8 cellular contexts compared by ENCODE assay signal in genomic region chr12:51950682-51951198, GRCh38. TPM values are rescaled to one million over a fixed set of nuclear protein-coding genes. Genes with fewer than 3 reads are reported as not detected.
DNase-seq lines count a peak whose midpoint lies in the region; TF ChIP-seq lines count a peak whose summit lies in the region.

No MANE protein-coding gene starts in this region.

- TF ChIP-seq CTCF in Calu3 (IDR thresholded peaks at IDR 0.05; ENCODE audit: unreplicated experiment) = no peak
- TF ChIP-seq CTCF in PC-9 (conservative IDR thresholded peaks at IDR 0.05) = no peak

- no peak overlapping the region for H2BK120ac ChIP-seq in trophoblast cell (ENCODE audit: insufficient read depth, low read length, poor library complexity)

- no peak overlapping the region for H2AK5ac ChIP-seq in trophoblast cell (ENCODE audit: low read length)

- H3K9ac ChIP-seq in trophoblast cell (ENCODE audit: low read length) = no peak overlapping the region

- no peaks in the 10 kb centered on the region for H3F3A ChIP-seq in PC-9 (ENCODE audit: insufficient read depth, low read depth)

- H3K4me3 ChIP-seq in PC-9 (peak overlapping the region; percentile 63), esophagus (ENCODE audit: low read depth in 1 of 2, low read length in 2 of 2) (peak overlapping the region; percentile 55 to 57), trophoblast cell (ENCODE audit: low read depth, low read length) (peak overlapping the region; percentile 60)

- no peak overlapping the region for H3K18ac ChIP-seq in trophoblast cell (ENCODE audit: low read length)

- peaks cover 34% of the 10 kb centered on the region for H3K4me1 ChIP-seq in PC-9 (replicated peaks; ENCODE audit: insufficient read depth)
- peaks cover 2 to 3% of the 10 kb centered on the region in 2 donors for H3K4me1 ChIP-seq in esophagus (ENCODE audit: control insufficient read depth in 2 of 2, insufficient read depth in 2 of 2, low read length in 1 of 2)
- peaks cover 5 to 11% of the 10 kb centered on the region in 2 experiments for H3K4me1 ChIP-seq in trophoblast cell (ENCODE audit: control insufficient read depth in 1 of 2, insufficient read depth in 2 of 2, low read length in 2 of 2)

- no TSS peak for BruUV-seq in Calu3 (replicated peaks; lab: Mats Ljungman, UMichigan)
- no TSS peak for BruUV-seq in PC-9 (replicated peaks; lab: Mats Ljungman, UMichigan)

- no peak overlapping the region for H2BK5ac ChIP-seq in trophoblast cell (ENCODE audit: low read depth, low read length, poor library complexity)

- no peaks in the 10 kb centered on the region for H3K9me3 Mint-ChIP-seq in Calu3 (ENCODE audit: low read depth, unreplicated experiment)

- peak overlapping the region; percentile 78 for H3K27ac Mint-ChIP-seq in Calu3 (ENCODE audit: unreplicated experiment)

- H3K9me2 ChIP-seq in PC-9 (ENCODE audit: insufficient read depth) = no peaks in the 10 kb centered on the region

- CTCF ChIA-PET in Calu3 (lab: Charles Lee) (interaction anchor here (0.9 kb wide), 1 partner anchor 11 kb away, joined by 7 read pairs; no protein-coding TSS in a partner anchor), PC-9 (lab: Charles Lee) (no interaction called here)

- no peak overlapping the region for H3K14ac ChIP-seq in trophoblast cell (ENCODE audit: low read length)

- no peak overlapping the region for H4K12ac ChIP-seq in trophoblast cell (ENCODE audit: low read depth, low read length)

- H2AFZ ChIP-seq in PC-9 (peak overlapping the region; percentile 88), trophoblast cell (ENCODE audit: insufficient read depth, low read length, poor library complexity) (peak overlapping the region; percentile 38)

- H3K36me3 Mint-ChIP-seq in Calu3 (ENCODE audit: insufficient read depth, unreplicated experiment) = peaks cover 20% of the 10 kb centered on the region

- intact Hi-C loops in Calu3 (cut with micrococcal nuclease; ENCODE audit: unreplicated experiment) (no loop called here), PC-9 (cut with micrococcal nuclease; ENCODE audit: unreplicated experiment) (no loop called here)

- peaks cover 35% of the 10 kb centered on the region for H3K79me2 ChIP-seq in PC-9 (ENCODE audit: low read depth)
- H3K79me2 ChIP-seq in trophoblast cell (ENCODE audit: control insufficient read depth, insufficient read depth, low read length, poor library complexity) = peaks cover 8% of the 10 kb centered on the region

- H3K23ac ChIP-seq in trophoblast cell (ENCODE audit: low read length) = no peak overlapping the region

- peaks cover 5% of the 10 kb centered on the region for H3K79me1 ChIP-seq in trophoblast cell (ENCODE audit: low read length)

- no peak overlapping the region for H2BK12ac ChIP-seq in trophoblast cell (ENCODE audit: low read length)

- peaks cover 35% of the 10 kb centered on the region for H3K27me3 ChIP-seq in PC-9 (ENCODE audit: insufficient read depth, low read depth)
- H3K27me3 ChIP-seq in esophagus (ENCODE audit: control insufficient read depth in 1 of 2, insufficient read depth in 2 of 2, low read length in 2 of 2) = no peaks in the 10 kb centered on the region
- peaks cover 12% of the 10 kb centered on the region for H3K27me3 ChIP-seq in trophoblast cell (ENCODE audit: insufficient read depth, low read length)

- in situ Hi-C loops in G401 (cut with HindIII; ENCODE audit: low sequenced_read_pairs) = no loop called here

- peak overlapping the region; percentile 91 for H3K4me3 Mint-ChIP-seq in Calu3 (ENCODE audit: low read depth, unreplicated experiment)

- H3K4ac ChIP-seq in trophoblast cell (ENCODE audit: low read depth, low read length) = no peak overlapping the region

- H3K36me3 ChIP-seq in PC-9 (ENCODE audit: low read depth) = no peaks in the 10 kb centered on the region
- H3K36me3 ChIP-seq in esophagus (ENCODE audit: control insufficient read depth in 2 of 2, insufficient read depth in 2 of 2, low read length in 1 of 2) = no peaks in the 10 kb centered on the region
- H3K36me3 ChIP-seq in trophoblast cell (ENCODE audit: control insufficient read depth in 1 of 2, insufficient read depth in 2 of 2, low read length in 2 of 2) = no peaks in the 10 kb centered on the region

- H3K27ac ChIP-seq in PC-9 = no peak overlapping the region
- H3K27ac ChIP-seq in esophagus (ENCODE audit: low read depth in 2 of 2, low read length in 1 of 2) = peak overlapping the region; percentile 57 to 68
- no peak overlapping the region for H3K27ac ChIP-seq in trophoblast cell (ENCODE audit: low read depth, low read length)

- H4K20me1 ChIP-seq in PC-9 (ENCODE audit: insufficient read depth) = 0 out of 2 replicates have a peak, but pooled peaks cover 2% of the 10 kb centered on the region

- DNase-seq in Calu3 (no peak), PC-9 (no peak), trophoblast cell (no peak), NCI-H524 (lab: John Stamatoyannopoulos, UW) (no peak), G401 (ENCODE audit: low spot score) (no peak), NCI-H2081 treated with DMSO at 0.1 percent for 48 hours (lab: John Stamatoyannopoulos, UW) (no peak)
- DNase-seq in stimulated activated naive CD4-positive, alpha-beta T cell (lab: John Stamatoyannopoulos, UW) = no peak

- whole genome bisulfite sequencing in esophagus, 2 donors = 0% methylated on average over 5 of the region's 5 CpGs
- no CpG with 5 or more reads among the region's 5 CpGs for WGBS in trophoblast cell (ENCODE audit: extremely low coverage, insufficient coverage, insufficient read length)

- H4K91ac ChIP-seq in trophoblast cell (ENCODE audit: low read depth, low read length) = no peak overlapping the region

- H3K4me2 ChIP-seq in PC-9 = peak overlapping the region; percentile 99
- peak overlapping the region; percentile 71 for H3K4me2 ChIP-seq in trophoblast cell (ENCODE audit: low read length)

- H4K8ac ChIP-seq in trophoblast cell (ENCODE audit: low read depth, low read length) = peak overlapping the region; percentile 8

- POLR2A ChIA-PET in PC-9 (lab: Charles Lee; ENCODE audit: unreplicated experiment) = no interaction called here

- no peaks in the 10 kb centered on the region; the same call in 1 of the 2 replicates for H3K9me3 ChIP-seq in PC-9 (ENCODE audit: insufficient read depth, low read depth)
- H3K9me3 ChIP-seq in esophagus (ENCODE audit: control insufficient read depth in 2 of 2, insufficient read depth in 1 of 2, low read depth in 1 of 2, low read length in 1 of 2) = no peaks in the 10 kb centered on the region
- peaks cover 4% of the 10 kb centered on the region for H3K9me3 ChIP-seq in trophoblast cell (ENCODE audit: insufficient read depth, low read depth, low read length)

- peaks cover 35% of the 10 kb centered on the region for H3K27me3 Mint-ChIP-seq in Calu3 (ENCODE audit: unreplicated experiment)

- peaks cover 30% of the 10 kb centered on the region for H3K4me1 Mint-ChIP-seq in Calu3 (ENCODE audit: low read depth, unreplicated experiment)

RNA-seq across cellular contexts. Expression of gene ACVR1B, which starts 0.8 kb away (rescaled TPM):
- total RNA-seq in Calu3 (2022) (16.3 and 17.3 TPM in 2 replicates), PC-9 (2021) (13.4 and 15.4 TPM in 2 replicates)
- 10 to 100 TPM; 11.6 to 12.4 TPM for polyA plus RNA-seq in esophagus
- 8.2 TPM in 2 replicates for polyA plus RNA-seq in trophoblast cell (2013)
- total RNA-seq in G401 (2014; rRNA removed; shearing (Covaris generic)) = 1.6 and 3.0 TPM in 2 replicates

RNA-seq across cellular contexts. Expression of gene ACVRL1, which starts 43.4 kb away (rescaled TPM):
- total RNA-seq in Calu3 (2022) = 0.44 TPM in 1 of 2 replicates, not detected in the other
- total RNA-seq in PC-9 (2021) = not detected in 2 replicates
- polyA plus RNA-seq in esophagus = 1 to 10 TPM; 3.4 to 5.2 TPM
- 2.8 and 3.1 TPM in 2 replicates for polyA plus RNA-seq in trophoblast cell (2013)
- total RNA-seq in G401 (2014; rRNA removed; shearing (Covaris generic)) = 1.8 and 2.9 TPM in 2 replicates

RNA-seq across cellular contexts. Expression of gene TAMALIN, which starts 56.0 kb away (rescaled TPM):
- total RNA-seq in Calu3 (2022) (0.34 TPM in 1 of 2 replicates, not detected in the other), PC-9 (2021) (0.50 TPM in 1 of 2 replicates, not detected in the other)
- polyA plus RNA-seq in esophagus = 1 to 10 TPM; 6.1 to 7.4 TPM
- 2.2 and 2.6 TPM in 2 replicates for polyA plus RNA-seq in trophoblast cell (2013)
- 33.3 and 78.2 TPM in 2 replicates for total RNA-seq in G401 (2014; rRNA removed; shearing (Covaris generic))

Comparison
In these comparisons a context has a peak if more than half of its experiments do, and no peak if none do; other contexts are left out.
1. H3K27ac ChIP-seq: peak in esophagus (2 of 2); none in PC-9 (single experiment) and trophoblast cell (single experiment).
2. RNA of gene TAMALIN, which starts 56.0 kb away (total RNA-seq): 33.3 to 78.2 TPM in G401; 0.50 TPM in PC-9 and 0.34 TPM in Calu3; every median in the first group is over 10 times any median in the second.
3. Peak in every context shown above with its lines, with median percentiles within 50 percentile points of each other: H3K4me3 ChIP-seq.